In genomic region chr3:71680588-71680987, GRCh38 we compare ENCODE assay signal across 11 cellular contexts. TPM values are rescaled to one million over a fixed set of nuclear protein-coding genes. Genes with fewer than 3 reads are reported as not detected.
A peak's percentile ranks its signal among the peaks of the same experiment; 100 is the strongest.
DNase-seq lines count a peak whose midpoint lies in the region; ATAC-seq, FAIRE-seq and TF ChIP-seq lines count a peak whose summit lies in the region.
"Had no signal": no experiment of that assay in that cellular context is flagged by ENCODE, and none has a peak within 500 bp of the region (broad histone marks: within the 10 kb centered on the region; RNA-seq: fewer than 3 reads in every experiment).

No MANE protein-coding gene starts in this region.

- H2AFZ ChIP-seq in GM23338 = no peak overlapping the region

- WGBS in esophagus muscularis mucosa = 31% methylated on average over 1 of the region's 1 CpG
- 58 to 67% methylated on average over 1 of the region's 1 CpG for WGBS in pancreas, 2 donors

- peak; percentile 77 for FAIRE-seq in pancreas (lab: Jason Lieb, UNC)
- FAIRE-seq: kidney had no signal

- H3K9me3 Mint-ChIP-seq in GM23338 = no peaks in the 10 kb centered on the region
- H3K9me3 Mint-ChIP-seq: activated naive CD4-positive, alpha-beta T cell treated with anti-CD3 and anti-CD28 coated beads for 36 hours had no signal

- H3K4me2 ChIP-seq in GM23338 = no peak overlapping the region

- H3K27ac ChIP-seq in esophagus muscularis mucosa (replicated peaks in 1 of 4) = peak overlapping the region; percentile 56 to 70 (median 66)
- H3K27ac ChIP-seq in pancreas = no peak overlapping the region
- H3K27ac ChIP-seq in GM23338 (ENCODE audit: low read depth) = no peak overlapping the region

- intact Hi-C loops in esophagus muscularis mucosa (cut with DNase I) (loop anchor here (5.0 kb wide), 1 partner anchor 93 kb away; no protein-coding TSS in a partner anchor), pancreas (cut with DNase I) (no loop called here)

- TF ChIP-seq POLR2A in NB4 (IDR thresholded peaks at IDR 0.05; ENCODE audit: extremely low read depth, insufficient read length) (no peak), esophagus muscularis mucosa (IDR thresholded peaks at IDR 0.05; ENCODE audit: low read depth) (no peak)

- H3K4me1 ChIP-seq in esophagus muscularis mucosa (peaks cover 12 to 55% (median 47%) of the 10 kb centered on the region in 4 donors), pancreas (peaks cover 0 to 4% (median 3%) of the 10 kb centered on the region in 3 donors), GM23338 (ENCODE audit: insufficient read depth) (peaks cover 32% of the 10 kb centered on the region)
- H3K4me1 ChIP-seq: prostate gland had no signal

- no peak for TF ChIP-seq EP300 in esophagus muscularis mucosa (IDR thresholded peaks at IDR 0.05)

- POLR2A ChIA-PET in GM10248 (lab: Yijun Ruan, JAX) = no interaction called here

- no peak for TF ChIP-seq CTCF in NB4 (IDR thresholded peaks at IDR 0.05; ENCODE audit: low read depth, low read length)
- no peak for TF ChIP-seq CTCF in esophagus muscularis mucosa (IDR thresholded peaks at IDR 0.05)
- no peak for TF ChIP-seq CTCF in pancreas (IDR thresholded peaks at IDR 0.05)
- TF ChIP-seq CTCF in GM23338 (conservative IDR thresholded peaks at IDR 0.05; ENCODE audit: low read depth in 2 of 2) = no peak
- TF ChIP-seq CTCF in GM10248 (IDR thresholded peaks at IDR 0.05; ENCODE audit: control extremely low read depth, extremely low read depth, low read depth, missing control alignments) = no peak

- H3K4me3 ChIP-seq in NB4 (ENCODE audit: low read depth, low read length) = peak overlapping the region; percentile 6
- peak overlapping the region in 3 of 4 donors; percentile 15 to 19 (median 17) for H3K4me3 ChIP-seq in esophagus muscularis mucosa
- H3K4me3 ChIP-seq in pancreas = no peak overlapping the region
- H3K4me3 ChIP-seq in GM23338 = no peak overlapping the region
- H3K4me3 ChIP-seq: prostate gland had no signal

- H3K27me3 ChIP-seq in esophagus muscularis mucosa (no peaks in the 10 kb centered on the region), pancreas (no peaks in the 10 kb centered on the region), GM23338 (ENCODE audit: insufficient read depth) (no peaks in the 10 kb centered on the region)

- H3K4me1 Mint-ChIP-seq in GM23338 = peaks cover 41% of the 10 kb centered on the region

- CTCF ChIA-PET in GM10248 (lab: Yijun Ruan, JAX) = interaction anchor here (1.1 to 3.2 kb wide), 15 partner anchors 8 to 1617 kb away, joined by 3 to 19 read pairs (median 5); no protein-coding TSS in a partner anchor

- H3K4me3 Mint-ChIP-seq in GM23338 = no peak overlapping the region
- H3K4me3 Mint-ChIP-seq: activated naive CD4-positive, alpha-beta T cell treated with anti-CD3 and anti-CD28 coated beads for 36 hours had no signal

- no peak overlapping the region; the same call in 1 of the 2 replicates for H3K27ac Mint-ChIP-seq in GM23338
- H3K27ac Mint-ChIP-seq: activated naive CD4-positive, alpha-beta T cell treated with anti-CD3 and anti-CD28 coated beads for 36 hours had no signal

- H3K79me2 ChIP-seq in GM23338 (replicated peaks; ENCODE audit: insufficient read depth) = no peaks in the 10 kb centered on the region

- no peaks in the 10 kb centered on the region for H3K36me3 ChIP-seq in esophagus muscularis mucosa
- no peaks in the 10 kb centered on the region for H3K36me3 ChIP-seq in pancreas
- no peaks in the 10 kb centered on the region for H3K36me3 ChIP-seq in GM23338 (ENCODE audit: insufficient read depth)
- H3K36me3 ChIP-seq: prostate gland had no signal

- H3K9me3 ChIP-seq in esophagus muscularis mucosa (no peaks in the 10 kb centered on the region), pancreas (no peaks in the 10 kb centered on the region)
- H3K9me3 ChIP-seq: prostate gland had no signal

- ATAC-seq in pancreas (peak; percentile 32 to 59 (median 42)), GM19351 (IDR thresholded peaks at IDR 0.05; ENCODE audit: unreplicated experiment) (no peak), GM23338 (no peak)

- no peaks in the 10 kb centered on the region for H4K20me1 ChIP-seq in GM23338 (replicated peaks; ENCODE audit: insufficient read depth)

- DNase-seq in AG08396 (ENCODE audit: low spot score) = peak; percentile 69
- DNase-seq in NB4 (ENCODE audit: low read depth) = peak; percentile 38
- no peak for DNase-seq in esophagus muscularis mucosa (ENCODE audit: extremely low spot score)
- no peak for DNase-seq in pancreas
- DNase-seq in GOT3 (lab: John Stamatoyannopoulos, UW) = no peak
- no peak for DNase-seq in GM23338 (ENCODE audit: low spot score)
- DNase-seq in GM10248 (ENCODE audit: extremely low spot score) = no peak
- DNase-seq: kidney had no signal

- H3K36me3 Mint-ChIP-seq in GM23338 (ENCODE audit: low read depth) = no peaks in the 10 kb centered on the region

- no peaks in the 10 kb centered on the region for H3K9me2 ChIP-seq in GM23338 (ENCODE audit: insufficient read depth)

- no peaks in the 10 kb centered on the region for H3F3A ChIP-seq in GM23338 (replicated peaks; ENCODE audit: low read depth)

- H3K27me3 Mint-ChIP-seq in GM23338 (ENCODE audit: insufficient read depth, low read depth, poor library complexity) = no peaks in the 10 kb centered on the region

TF ChIP-seq in GM23338, 12 proteins besides CTCF, POLR2A, EP300 and RAD21:
- TF ChIP-seq EZH2 (IDR thresholded peaks at IDR 0.05; ENCODE audit: low read depth, unreplicated experiment) = no peak
- no peak for TF ChIP-seq ZNF114 (CRISPR knock-in tag; IDR thresholded peaks at IDR 0.05)
- TF ChIP-seq STAT1 (IDR thresholded peaks at IDR 0.05; ENCODE audit: unreplicated experiment) = no peak
- TF ChIP-seq EZH2phosphoT487 (IDR thresholded peaks at IDR 0.05; ENCODE audit: unreplicated experiment) = no peak
- no peak for TF ChIP-seq NANOG (IDR thresholded peaks at IDR 0.05; ENCODE audit: borderline replicate concordance)

RNA-seq across cellular contexts. Expression of gene EIF4E3, which starts 44.6 kb away (rescaled TPM):
- total RNA-seq in esophagus muscularis mucosa (10 to 100 TPM; 36.2 to 51.9 (median 39.4) TPM), pancreas (10 to 100 TPM; 13.2 to 17.3 (median 14.8) TPM)
- polyA plus RNA-seq in pancreas (1 to 10 TPM; 4.1 to 7.3 TPM), GM23338 (2016; fragmentation: Nextera tagmentation; extraction: Ambion mirVana) (5.8 and 6.0 TPM in 2 replicates)
- 9.7 and 14.4 TPM in 2 replicates for total RNA-seq in GM23338 (2014; rRNA removed; shearing (Covaris generic))

Comparison
In these comparisons a context has a peak if more than half of its experiments do, and no peak if none do; other contexts are left out.
1. DNase-seq: peak in AG08396 (single experiment) and NB4 (single experiment); none in esophagus muscularis mucosa (single experiment), pancreas (0 of 6), GOT3 (single experiment), GM23338 (single experiment) and GM10248 (single experiment).
2. H3K4me3 ChIP-seq: peak in NB4 (single experiment) and esophagus muscularis mucosa (3 of 4); none in pancreas (0 of 4) and GM23338 (single experiment).
3. H3K27ac ChIP-seq: peak in esophagus muscularis mucosa (4 of 4); none in pancreas (0 of 4) and GM23338 (single experiment).
4. ATAC-seq: peak in pancreas (4 of 4); none in GM19351 (single experiment) and GM23338 (single experiment).